25 cellular contexts compared by ENCODE assay signal in the genomic region with DNA sequence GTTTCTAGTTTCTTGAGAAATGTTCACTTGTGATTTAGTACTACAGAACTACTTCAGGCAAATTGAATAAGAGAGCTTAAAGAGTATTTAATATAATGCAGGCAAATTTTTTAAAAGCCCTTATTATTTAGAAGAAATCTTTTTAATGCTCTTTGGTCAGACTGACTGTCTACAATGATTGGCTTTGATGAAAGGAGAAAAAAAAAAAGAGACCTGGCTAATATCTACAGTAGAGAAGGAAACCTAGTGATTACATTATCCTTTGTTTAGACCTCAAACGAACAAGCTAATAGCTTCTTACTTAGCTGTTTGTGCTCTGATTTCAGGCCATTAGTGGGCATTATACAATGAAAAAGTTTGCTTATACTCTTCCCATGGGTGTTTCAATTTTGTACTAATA.
"Had no signal": no experiment of that assay in that cellular context is flagged by ENCODE, and none has a peak within 500 bp of the region (broad histone marks: within the 10 kb centered on the region; RNA-seq: fewer than 3 reads in every experiment).

No MANE protein-coding gene starts in this region.

- H3K9me3 ChIP-seq: left lung, lower lobe of right lung, ovary, right atrium auricular region, right lobe of liver, stomach, testis, thyroid gland, transverse colon, upper lobe of left lung, vagina had no signal

- H3K27ac ChIP-seq: left lung, lower lobe of right lung, ovary, right atrium auricular region, right lobe of liver, stomach, testis, thyroid gland, transverse colon, upper lobe of left lung, vagina had no signal

- H3K27me3 ChIP-seq: left lung, ovary, right atrium auricular region, right lobe of liver, stomach, testis, thyroid gland, transverse colon, upper lobe of left lung, vagina had no signal

- H3K4me1 ChIP-seq: left lung, lower lobe of right lung, right atrium auricular region, right lobe of liver, stomach, testis, thyroid gland, transverse colon, upper lobe of left lung, vagina had no signal

- H3K4me3 ChIP-seq: left lung, lower lobe of right lung, ovary, right atrium auricular region, right lobe of liver, stomach, testis, thyroid gland, transverse colon, upper lobe of left lung, vagina had no signal

- ATAC-seq: left colon; left lung; lower lobe of right lung; natural killer cell; right lobe of liver; stimulated activated naive B cell treated with anti-CD40 and anti-IgM and Interleukin-4, amounts not matched to agents 10 μg/mL and 1 μg/mL and 100 μg/mL, for 72 hours; stimulated activated naive CD8-positive, alpha-beta T cell treated with anti-CD3 and anti-CD28 coated beads, Interleukin-15, Interleukin-2, amounts not matched to agents 100 U/mL and 50 U/mL, for 24 hours had no signal

- DNase-seq: hypothalamus; immature natural killer cell; kidney; left colon; left lung; lower lobe of right lung; mammary epithelial cell; mesenchymal stem cell; naive B cell; natural killer cell; ovary; right lobe of liver; stimulated activated CD4-positive, alpha-beta T cell treated with anti-CD3 and anti-CD28 coated beads, Interleukin-12 subunit alpha, Interleukin-12 subunit beta, amount 100 ng/mL, for 4 hours; stimulated activated CD4-positive, alpha-beta T cell treated with anti-CD3 and anti-CD28 coated beads, Interleukin-15, amount 100 ng/mL, for 24 hours; stimulated activated CD4-positive, alpha-beta T cell treated with anti-CD3 and anti-CD28 coated beads, Interleukin-2, amount 100 ng/mL, for 24 hours; stimulated activated CD4-positive, alpha-beta T cell treated with anti-CD3 and anti-CD28 coated beads, Interleukin-4, amount 100 ng/mL, for 1 hour; stimulated activated naive B cell treated with anti-CD40 and anti-IgM and Interleukin-4, amounts not matched to agents 10 μg/mL and 1 μg/mL and 100 μg/mL, for 72 hours; stimulated activated naive CD8-positive, alpha-beta T cell treated with anti-CD3 and anti-CD28 coated beads, Interleukin-15, Interleukin-2, amounts not matched to agents 100 U/mL and 50 U/mL, for 24 hours; stomach; testis; thyroid gland; transverse colon; upper lobe of left lung had no signal

- H3K36me3 ChIP-seq: left lung, lower lobe of right lung, ovary, right atrium auricular region, right lobe of liver, stomach, thyroid gland, transverse colon, upper lobe of left lung, vagina had no signal
